ENCODE assay signal across 17 cellular contexts in the genomic region with DNA sequence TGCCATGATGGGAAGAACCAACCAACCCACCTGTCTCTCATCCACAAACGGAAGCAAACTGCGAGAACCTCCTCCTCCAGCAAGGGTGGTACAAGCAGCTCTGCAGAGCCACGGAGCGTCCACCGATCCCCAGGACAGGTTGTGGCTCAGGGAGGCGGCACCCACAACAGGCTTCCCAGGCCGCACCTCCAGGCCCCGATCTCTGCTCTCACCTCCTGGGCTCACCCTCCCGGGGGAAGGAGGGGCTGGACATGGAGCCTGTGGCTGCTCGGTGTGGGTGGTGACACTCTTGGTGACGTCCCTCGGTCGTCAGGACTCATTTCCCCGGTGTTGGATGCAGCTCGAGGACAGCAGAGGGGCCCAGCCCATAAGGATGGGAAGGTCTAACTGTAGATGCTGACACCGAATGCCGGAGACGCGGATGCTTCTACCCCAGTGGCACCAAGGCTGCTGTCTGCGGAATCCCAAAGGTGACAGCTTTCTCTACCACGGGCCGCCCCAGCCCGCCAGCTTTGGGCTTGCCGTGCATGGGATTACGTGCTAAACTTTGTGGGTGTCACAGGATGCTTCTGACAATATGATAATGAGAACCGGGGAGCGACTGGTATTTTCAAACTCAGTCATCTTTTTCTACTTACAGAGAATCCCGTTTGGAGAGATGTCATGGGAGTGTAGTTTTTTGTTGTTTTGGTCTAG. TPM values are rescaled to one million over a fixed set of nuclear protein-coding genes. Genes with fewer than 3 reads are reported as not detected.
DNase-seq lines count a peak whose midpoint lies in the region; ATAC-seq, FAIRE-seq and TF ChIP-seq lines count a peak whose summit lies in the region.
"Had no signal": no experiment of that assay in that cellular context is flagged by ENCODE, and none has a peak within 500 bp of the region (broad histone marks: within the 10 kb centered on the region; RNA-seq: fewer than 3 reads in every experiment).

No MANE protein-coding gene starts in this region.

- in situ Hi-C loops in K562 (cut with MboI): no loop called here

- no peak for TF ChIP-seq EP300 in K562 (IDR thresholded peaks at IDR 0.05; ENCODE audit: low read length)

- H3K27ac ChIP-seq in K562 (ENCODE audit: extremely low read depth, low read depth, low read length): no peak overlapping the region
- H3K27ac ChIP-seq: BLaER1 treated with 17β-estradiol and CSF1 and Interleukin-3, amounts not matched to agents 10 nM and 100 nM had no signal

- H3K27ac Mint-ChIP-seq in activated CD4-positive, alpha-beta T cell treated with anti-CD3 and anti-CD28 coated beads, Interleukin-2, amount 10 ng/mL, durations not matched to agents 24 days and 14 days: no peak overlapping the region
- H3K27ac Mint-ChIP-seq: B cell; CD8-positive, alpha-beta T cell had no signal

- no peak for TF ChIP-seq CTCF in K562 (IDR thresholded peaks at IDR 0.05 in 2 of 3, conservative IDR thresholded peaks at IDR 0.05 in 1 of 3; ENCODE audit: insufficient read depth in 2 of 3, low read depth in 1 of 3, low read length in 3 of 3)

- 84% methylated on average over 25 of the region's 28 CpGs for WGBS in K562 (ENCODE audit: insufficient coverage, low coverage, missing lambda C conversion rate)

- H3K27me3 Mint-ChIP-seq in activated CD4-positive, alpha-beta T cell treated with anti-CD3 and anti-CD28 coated beads, Interleukin-2, amount 10 ng/mL, durations not matched to agents 24 days and 14 days: peaks cover 11% of the 10 kb centered on the region

- TF ChIP-seq POLR2A in K562 (conservative IDR thresholded peaks at IDR 0.05): no peak

- POLR2A ChIA-PET in K562 (lab: Yijun Ruan, JAX): interaction anchor here (0.5 to 0.6 kb wide), 3 partner anchors 35 to 930 kb away, joined by 3 read pairs; no protein-coding TSS in a partner anchor

- H3K4me2 ChIP-seq in K562 (ENCODE audit: insufficient read depth, low read length): no peak overlapping the region
- H3K4me2 ChIP-seq: BLaER1 treated with 17β-estradiol and CSF1 and Interleukin-3, amounts not matched to agents 10 nM and 100 nM had no signal

- no peak overlapping the region for H3K4me3 ChIP-seq in K562
- H3K4me3 ChIP-seq: BLaER1 treated with 17β-estradiol and CSF1 and Interleukin-3, amounts not matched to agents 10 nM and 100 nM had no signal

- H3K79me2 ChIP-seq in K562 (ENCODE audit: control insufficient read depth, insufficient read depth, low read length): no peaks in the 10 kb centered on the region

- H3K9me1 ChIP-seq in K562 (ENCODE audit: control insufficient read depth, insufficient read depth, low read length): no peaks in the 10 kb centered on the region

- CTCF ChIA-PET in K562 (lab: Yijun Ruan, JAX; ENCODE audit: low intra/inter-chr PET ratio): no interaction called here

- H3K9ac ChIP-seq in K562 (ENCODE audit: insufficient read depth in 1 of 2, low read depth in 2 of 2, low read length in 2 of 2): no peak overlapping the region; a peak in 1 of 4 replicates
- H3K9ac ChIP-seq: BLaER1 treated with 17β-estradiol and CSF1 and Interleukin-3, amounts not matched to agents 10 nM and 100 nM had no signal

- peaks cover 5% of the 10 kb centered on the region for H3K4me1 Mint-ChIP-seq in activated CD4-positive, alpha-beta T cell treated with anti-CD3 and anti-CD28 coated beads, Interleukin-2, amount 10 ng/mL, durations not matched to agents 24 days and 14 days

- no peaks in the 10 kb centered on the region for H3K9me3 Mint-ChIP-seq in activated CD4-positive, alpha-beta T cell treated with anti-CD3 and anti-CD28 coated beads, Interleukin-2, amount 10 ng/mL, durations not matched to agents 24 days and 14 days

- no peak overlapping the region for H2AFZ ChIP-seq in K562 (ENCODE audit: low read depth, low read length)

- no TSS peak for BruUV-seq in K562 (replicated peaks; lab: Mats Ljungman, UMichigan)

- TF ChIP-seq RAD21 in K562 (CRISPR knock-in tag; conservative IDR thresholded peaks at IDR 0.05 in 1 of 2, IDR thresholded peaks at IDR 0.05 in 1 of 2): no peak

- no peak overlapping the region for H3K4me3 Mint-ChIP-seq in activated CD4-positive, alpha-beta T cell treated with anti-CD3 and anti-CD28 coated beads, Interleukin-2, amount 10 ng/mL, durations not matched to agents 24 days and 14 days
- H3K4me3 Mint-ChIP-seq: B cell; CD8-positive, alpha-beta T cell had no signal

- DNase-seq in K562 (ENCODE audit: extremely low read depth in 1 of 4, low spot score in 3 of 4): no peak
- peak in 26 of 42 donors; percentile 5 to 68 (median 30) for DNase-seq in head of caudate nucleus
- DNase-seq in occipital lobe (lab: John Stamatoyannopoulos, UW): peak; percentile 13
- DNase-seq in T-helper 1 cell: no peak
- no peak for DNase-seq in activated CD4-positive, alpha-beta T cell treated with anti-CD3 and anti-CD28 coated beads, Interleukin-2, amount 10 ng/mL, durations not matched to agents 24 days and 14 days
- no peak for DNase-seq in A172 (ENCODE audit: low spot score)
- DNase-seq: 8988T; Calu3; CD8-positive, alpha-beta T cell; DMS79 treated with DMSO at 0.1 percent for 48 hours; GF-D8; HCEC 1CT; IMR-90 had no signal

- H3K36me3 ChIP-seq in K562 (ENCODE audit: control insufficient read depth, insufficient read depth, low read length): peaks cover 6% of the 10 kb centered on the region; the same call in 1 of the 3 replicates

- intact Hi-C loops in K562 (cut with micrococcal nuclease): no loop called here
- intact Hi-C loops in head of caudate nucleus (cut with DNase I): no loop called here
- intact Hi-C loops in activated CD4-positive, alpha-beta T cell treated with anti-CD3 and anti-CD28 coated beads, Interleukin-2, amount 10 ng/mL, durations not matched to agents 24 days and 14 days (cut with micrococcal nuclease): no loop called here

- no peaks in the 10 kb centered on the region; the same call in 1 of the 2 replicates for H3K9me3 ChIP-seq in K562 (replicated peaks; ENCODE audit: control insufficient read depth, insufficient read depth, low read depth, low read length)

- H3K36me3 Mint-ChIP-seq in activated CD4-positive, alpha-beta T cell treated with anti-CD3 and anti-CD28 coated beads, Interleukin-2, amount 10 ng/mL, durations not matched to agents 24 days and 14 days (ENCODE audit: low read depth): peaks cover 14% of the 10 kb centered on the region

- H4K20me1 ChIP-seq in K562 (replicated peaks; ENCODE audit: control insufficient read depth, insufficient read depth, low read length): no peaks in the 10 kb centered on the region; the same call in 1 of the 2 replicates

- ATAC-seq in K562: no peak
- ATAC-seq in HG02852 (IDR thresholded peaks at IDR 0.05; ENCODE audit: unreplicated experiment): no peak
- ATAC-seq: CD8-positive, alpha-beta T cell had no signal

- no peak for FAIRE-seq in K562 (lab: Jason Lieb, UNC)
- FAIRE-seq: HTR-8/SVneo had no signal

- peaks cover 0 to 3% of the 10 kb centered on the region in 2 experiments; a peak in 2 of 5 replicates for H3K4me1 ChIP-seq in K562 (replicated peaks in 1 of 2; ENCODE audit: control insufficient read depth in 2 of 2, insufficient read depth in 2 of 2, low read length in 2 of 2)

- H3K27me3 ChIP-seq in K562 (ENCODE audit: control insufficient read depth in 2 of 2, insufficient read depth in 2 of 2, low read length in 2 of 2): peaks cover 12 to 20% of the 10 kb centered on the region in 2 experiments; a peak in 4 of 5 replicates

TF ChIP-seq in K562, 482 proteins besides CTCF, POLR2A, EP300 and RAD21 (continues in another document):
- TF ChIP-seq TAF1 (IDR thresholded peaks at IDR 0.05; ENCODE audit: control insufficient read depth, extremely low read depth, insufficient read depth, low read length, severe bottlenecking): no peak
- no peak for TF ChIP-seq ZFPM2 (CRISPR knock-in tag; IDR thresholded peaks at IDR 0.05)

RNA-seq across cellular contexts. Expression of a gene that starts 58.0 kb away (rescaled TPM):
- total RNA-seq in K562 (2011; cell fraction: chromatin; rRNA removed; ENCODE audit: low replicate concordance): 42.7 and 128 TPM in 2 replicates
- 25.8 and 32.5 TPM in 2 replicates for total RNA-seq in K562 (2011; cell fraction: nucleolus; rRNA removed)
- total RNA-seq in K562 (2011; cell fraction: nucleoplasm; rRNA removed): 46.3 and 62.1 TPM in 2 replicates
- 24.6 and 25.8 TPM in 2 replicates for total RNA-seq in K562 (2014; rRNA removed)
- total RNA-seq in K562 (2014; rRNA removed; fragmentation: Illumina TruSeq; extraction: Trizol): 35.0 and 38.5 TPM in 2 replicates
- 29.1 and 32.7 TPM in 2 replicates for total RNA-seq in K562 (2015; rRNA removed; fragmentation: Illumina TruSeq; extraction: Trizol)
- total RNA-seq in K562 (2021): 24.4 and 25.0 TPM in 2 replicates
- polyA plus RNA-seq in K562 (2011; rRNA removed): 48.8 and 54.6 TPM in 2 replicates
- polyA plus RNA-seq in K562 (2011; cell fraction: cytosol; rRNA removed): 13.2 and 34.8 TPM in 2 replicates
- 83.4 and 119 TPM in 2 replicates for polyA plus RNA-seq in K562 (2011; cell fraction: nucleus; rRNA removed)
- polyA plus RNA-seq in K562 (2012): 22.5 and 23.5 TPM in 2 replicates
- polyA plus RNA-seq in K562 (2014; fragmentation: Illumina TruSeq; extraction: Trizol): 29.7 and 34.9 TPM in 2 replicates
- 10 to 100 TPM; 22.2 to 24.7 TPM for polyA plus RNA-seq in K562 (2014; fragmentation: Nextera tagmentation; extraction: Ambion mirVana)
- 30.3 and 30.8 TPM in 2 replicates for polyA plus RNA-seq in K562 (2014; rRNA removed)
- 34.8 and 38.8 TPM in 2 replicates for polyA minus RNA-seq in K562 (2011; rRNA and poly(A)+ RNA removed)
- polyA minus RNA-seq in K562 (2011; cell fraction: cytosol; rRNA and poly(A)+ RNA removed): 10.6 and 13.2 TPM in 2 replicates
- 14.7 and 29.1 TPM in 2 replicates for polyA minus RNA-seq in K562 (2011; cell fraction: nucleus; rRNA and poly(A)+ RNA removed)
- 27.3 TPM for total RNA-seq in occipital lobe
- total RNA-seq in activated CD4-positive, alpha-beta T cell treated with anti-CD3 and anti-CD28 coated beads, Interleukin-2, amount 10 ng/mL, durations not matched to agents 24 days and 14 days: 18.2 and 19.2 TPM in 2 replicates
- total RNA-seq in A172 (2014; rRNA removed; shearing (Covaris generic)): 45.1 and 50.5 TPM in 2 replicates

Comparison
In these comparisons a context has a peak if more than half of its experiments do, and no peak if none do; other contexts are left out.
1. DNase-seq: peak in head of caudate nucleus (26 of 42) and occipital lobe (single experiment); none in K562 (0 of 4), T-helper 1 cell (0 of 5), activated CD4-positive, alpha-beta T cell treated with anti-CD3 and anti-CD28 coated beads, Interleukin-2, amount 10 ng/mL, durations not matched to agents 24 days and 14 days (single experiment) and A172 (single experiment).